Comparison of ENCODE assay signal across 11 cellular contexts in genomic region chr10:119289227-119289925, GRCh38.
DNase-seq lines count a peak whose midpoint lies in the region; ATAC-seq, FAIRE-seq and TF ChIP-seq lines count a peak whose summit lies in the region.
"Had no signal": no experiment of that assay in that cellular context is flagged by ENCODE, and none has a peak within 500 bp of the region (broad histone marks: within the 10 kb centered on the region; RNA-seq: fewer than 3 reads in every experiment).

No MANE protein-coding gene starts in this region.

- peak; percentile 46 for ATAC-seq in left lung
- ATAC-seq in stimulated activated effector memory CD8-positive, alpha-beta T cell treated with anti-CD3 and anti-CD28 coated beads, Interleukin-12 subunit alpha, Interleukin-12 subunit beta, amount 100 ng/mL, for 72 hours = no peak

- H3K9me3 ChIP-seq in left lung (no peaks in the 10 kb centered on the region), small intestine (ENCODE audit: control insufficient read depth, low read depth) (no peaks in the 10 kb centered on the region)

- H3K36me3 ChIP-seq in left lung = no peaks in the 10 kb centered on the region
- peaks cover 0 to 2% of the 10 kb centered on the region in 2 donors for H3K36me3 ChIP-seq in small intestine (ENCODE audit: control insufficient read depth in 2 of 2, insufficient read depth in 2 of 2, low read length in 2 of 2)

- peak overlapping the region; percentile 54 for H3K27ac Mint-ChIP-seq in activated T-helper 2 cell treated with anti-CD3 and anti-CD28 coated beads, Interferon-gamma antibody, Interleukin-2, Interleukin-4, amounts not matched to agents 10 μg/mL and 5 μg/mL and 100 μg/mL, durations not matched to agents 14 hours and 24 hours and 36 hours
- peak overlapping the region; percentile 37 for H3K27ac Mint-ChIP-seq in stimulated activated effector memory CD8-positive, alpha-beta T cell treated with anti-CD3 and anti-CD28 coated beads, Interleukin-12 subunit alpha, Interleukin-12 subunit beta, amount 100 ng/mL, for 72 hours

- no peaks in the 10 kb centered on the region for H3K9me3 Mint-ChIP-seq in activated T-helper 2 cell treated with anti-CD3 and anti-CD28 coated beads, Interferon-gamma antibody, Interleukin-2, Interleukin-4, amounts not matched to agents 10 μg/mL and 5 μg/mL and 100 μg/mL, durations not matched to agents 14 hours and 24 hours and 36 hours
- no peaks in the 10 kb centered on the region for H3K9me3 Mint-ChIP-seq in stimulated activated effector memory CD8-positive, alpha-beta T cell treated with anti-CD3 and anti-CD28 coated beads, Interleukin-12 subunit alpha, Interleukin-12 subunit beta, amount 100 ng/mL, for 72 hours

- H3K4me1 Mint-ChIP-seq in activated T-helper 2 cell treated with anti-CD3 and anti-CD28 coated beads, Interferon-gamma antibody, Interleukin-2, Interleukin-4, amounts not matched to agents 10 μg/mL and 5 μg/mL and 100 μg/mL, durations not matched to agents 14 hours and 24 hours and 36 hours (ENCODE audit: low read depth) = peaks cover 75% of the 10 kb centered on the region
- peaks cover 69% of the 10 kb centered on the region for H3K4me1 Mint-ChIP-seq in stimulated activated effector memory CD8-positive, alpha-beta T cell treated with anti-CD3 and anti-CD28 coated beads, Interleukin-12 subunit alpha, Interleukin-12 subunit beta, amount 100 ng/mL, for 72 hours

- H3K36me3 Mint-ChIP-seq in activated T-helper 2 cell treated with anti-CD3 and anti-CD28 coated beads, Interferon-gamma antibody, Interleukin-2, Interleukin-4, amounts not matched to agents 10 μg/mL and 5 μg/mL and 100 μg/mL, durations not matched to agents 14 hours and 24 hours and 36 hours (ENCODE audit: low read depth) = peaks cover 3% of the 10 kb centered on the region
- H3K36me3 Mint-ChIP-seq in stimulated activated effector memory CD8-positive, alpha-beta T cell treated with anti-CD3 and anti-CD28 coated beads, Interleukin-12 subunit alpha, Interleukin-12 subunit beta, amount 100 ng/mL, for 72 hours = no peaks in the 10 kb centered on the region

- no peaks in the 10 kb centered on the region for H3K27me3 ChIP-seq in left lung
- no peaks in the 10 kb centered on the region for H3K27me3 ChIP-seq in small intestine (ENCODE audit: control insufficient read depth in 2 of 2, insufficient read depth in 2 of 2, low read length in 2 of 2)

- H3K27ac ChIP-seq in left lung (peak overlapping the region; percentile 35 to 47), small intestine (ENCODE audit: low read depth in 1 of 2, low read length in 1 of 2) (peak overlapping the region in 1 of 2 donors; percentile 69)

- TF ChIP-seq CTCF in left lung (IDR thresholded peaks at IDR 0.05) = no peak

- H3K4me3 ChIP-seq in left lung (no peak overlapping the region), small intestine (ENCODE audit: low read depth in 1 of 2, low read length in 2 of 2) (no peak overlapping the region)

- H3K4me3 Mint-ChIP-seq in activated T-helper 2 cell treated with anti-CD3 and anti-CD28 coated beads, Interferon-gamma antibody, Interleukin-2, Interleukin-4, amounts not matched to agents 10 μg/mL and 5 μg/mL and 100 μg/mL, durations not matched to agents 14 hours and 24 hours and 36 hours (ENCODE audit: low read depth) = no peak overlapping the region
- no peak overlapping the region for H3K4me3 Mint-ChIP-seq in stimulated activated effector memory CD8-positive, alpha-beta T cell treated with anti-CD3 and anti-CD28 coated beads, Interleukin-12 subunit alpha, Interleukin-12 subunit beta, amount 100 ng/mL, for 72 hours

- intact Hi-C loops in activated T-helper 2 cell treated with anti-CD3 and anti-CD28 coated beads, Interferon-gamma antibody, Interleukin-2, Interleukin-4, amounts not matched to agents 10 μg/mL and 5 μg/mL and 100 μg/mL, durations not matched to agents 14 hours and 24 hours and 36 hours (cut with micrococcal nuclease) = no loop called here
- intact Hi-C loops in left lung (cut with DNase I) = loop anchor here in 1 of 2 donors (10.0 kb wide), 1 partner anchor 85 kb away; the partner anchor contains the start of gene GRK5

- WGBS in small intestine, 3 donors = 59 to 72% (median 63%) methylated on average over 8 of the region's 8 CpGs

- DNase-seq in NOMO-1 (lab: John Stamatoyannopoulos, UW; ENCODE audit: unreplicated experiment in 2 of 2) = peak; percentile 16 to 21
- no peak for DNase-seq in NOMO-1 treated with dmso at 0.1 percent for 144 hours (lab: John Stamatoyannopoulos, UW; ENCODE audit: unreplicated experiment)
- no peak for DNase-seq in activated T-helper 2 cell treated with anti-CD3 and anti-CD28 coated beads, Interferon-gamma antibody, Interleukin-2, Interleukin-4, amounts not matched to agents 10 μg/mL and 5 μg/mL and 100 μg/mL, durations not matched to agents 14 hours and 24 hours and 36 hours (ENCODE audit: low spot score)
- no peak for DNase-seq in left lung
- no peak for DNase-seq in stimulated activated effector memory CD8-positive, alpha-beta T cell treated with anti-CD3 and anti-CD28 coated beads, Interleukin-12 subunit alpha, Interleukin-12 subunit beta, amount 100 ng/mL, for 72 hours (ENCODE audit: low spot score in 2 of 2)
- no peak for DNase-seq in DMS53 treated with DMSO at 0.1 percent for 48 hours (lab: John Stamatoyannopoulos, UW; ENCODE audit: unreplicated experiment)
- DNase-seq in small intestine = no peak
- no peak for DNase-seq in KG1 (lab: John Stamatoyannopoulos, UW)
- DNase-seq: activated CD4-positive, CD25-positive, alpha-beta regulatory T cell; NCI-H1417 treated with DMSO at 0.1 percent for 48 hours had no signal

- no peak for FAIRE-seq in small intestine (lab: Jason Lieb, UNC)
- FAIRE-seq: frontal cortex had no signal

- H3K27me3 Mint-ChIP-seq in activated T-helper 2 cell treated with anti-CD3 and anti-CD28 coated beads, Interferon-gamma antibody, Interleukin-2, Interleukin-4, amounts not matched to agents 10 μg/mL and 5 μg/mL and 100 μg/mL, durations not matched to agents 14 hours and 24 hours and 36 hours (ENCODE audit: low read depth) = no peaks in the 10 kb centered on the region

- H3K4me1 ChIP-seq in left lung (peaks cover 19 to 63% of the 10 kb centered on the region in 2 donors), small intestine (ENCODE audit: control insufficient read depth in 2 of 2, insufficient read depth in 1 of 2, low read depth in 1 of 2, low read length in 1 of 2) (peaks cover 6 to 28% of the 10 kb centered on the region in 2 donors)

Comparison
In these comparisons a context has a peak if more than half of its experiments do, and no peak if none do; other contexts are left out.
1. DNase-seq: peak in NOMO-1 (2 of 2); none in NOMO-1 treated with dmso at 0.1 percent for 144 hours (single experiment), activated T-helper 2 cell treated with anti-CD3 and anti-CD28 coated beads, Interferon-gamma antibody, Interleukin-2, Interleukin-4, amounts not matched to agents 10 μg/mL and 5 μg/mL and 100 μg/mL, durations not matched to agents 14 hours and 24 hours and 36 hours (single experiment), left lung (0 of 2), stimulated activated effector memory CD8-positive, alpha-beta T cell treated with anti-CD3 and anti-CD28 coated beads, Interleukin-12 subunit alpha, Interleukin-12 subunit beta, amount 100 ng/mL, for 72 hours (0 of 2), DMS53 treated with DMSO at 0.1 percent for 48 hours (single experiment), small intestine (single experiment) and KG1 (single experiment).